ENCODE assay signal across 7 cellular contexts in the genomic region with DNA sequence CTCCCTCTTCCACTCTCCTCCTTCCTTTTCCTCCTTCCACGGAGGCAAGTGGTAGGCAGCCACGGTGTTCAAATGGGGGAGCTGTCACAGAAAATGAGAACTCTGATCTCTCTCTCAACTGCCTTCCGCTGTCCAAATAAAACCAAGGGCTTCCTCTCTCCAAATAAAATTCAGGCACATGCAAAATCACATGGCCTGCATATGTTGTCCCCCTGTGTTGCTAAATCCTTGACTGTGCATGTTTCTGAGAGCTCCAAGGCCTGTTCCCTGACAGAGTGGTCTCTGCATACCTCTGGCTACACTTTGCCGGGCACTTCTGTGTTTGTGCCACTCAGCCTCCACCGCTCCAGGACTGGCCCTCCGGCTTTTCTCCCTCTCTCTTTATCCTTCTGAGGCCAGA. TPM values are rescaled to one million over a fixed set of nuclear protein-coding genes. Genes with fewer than 3 reads are reported as not detected.
"Had no signal": no experiment of that assay in that cellular context is flagged by ENCODE, and none has a peak within 500 bp of the region (broad histone marks: within the 10 kb centered on the region; RNA-seq: fewer than 3 reads in every experiment).

No MANE protein-coding gene starts in this region.

RNA-seq across cellular contexts. Expression of a gene that starts 39.0 kb away (rescaled TPM):
- total RNA-seq: lung microvascular endothelial cell, mammary epithelial cell, mesothelial cell of epicardium, myocyte had no signal
- polyA plus RNA-seq: keratinocyte, mammary epithelial cell had no signal

RNA-seq across cellular contexts. Expression of a gene that starts 42.4 kb away (rescaled TPM):
- total RNA-seq: hepatocyte, kidney epithelial cell, lung microvascular endothelial cell, mammary epithelial cell, mesothelial cell of epicardium, myocyte had no signal
- polyA plus RNA-seq: hepatocyte, keratinocyte, mammary epithelial cell had no signal
